6 cellular contexts compared by ENCODE assay signal in genomic region chr11:81756864-81757595, GRCh38.
"Had no signal": no experiment of that assay in that cellular context is flagged by ENCODE, and none has a peak within 500 bp of the region (broad histone marks: within the 10 kb centered on the region; RNA-seq: fewer than 3 reads in every experiment).

No MANE protein-coding gene starts in this region.

- H3K36me3 Mint-ChIP-seq: IgD-negative memory B cell had no signal

- DNase-seq: H9, HCEC 1CT, KG1 had no signal

- H3K4me1 Mint-ChIP-seq: GM23338, H9, IgD-negative memory B cell had no signal

- ATAC-seq: GM23338, HepG2 had no signal

- H3K27ac Mint-ChIP-seq: GM23338, H9, IgD-negative memory B cell had no signal

- H3K4me3 Mint-ChIP-seq: GM23338, H9, IgD-negative memory B cell had no signal

- H3K9me3 Mint-ChIP-seq: GM23338, H9, IgD-negative memory B cell had no signal

- H3K27me3 Mint-ChIP-seq: IgD-negative memory B cell had no signal
